In genomic region chr4:153156263-153156662, GRCh38 we compare ENCODE assay signal across 10 cellular contexts. TPM values are rescaled to one million over a fixed set of nuclear protein-coding genes. Genes with fewer than 3 reads are reported as not detected.
DNase-seq lines count a peak whose midpoint lies in the region; ATAC-seq and TF ChIP-seq lines count a peak whose summit lies in the region.
"Had no signal": no experiment of that assay in that cellular context is flagged by ENCODE, and none has a peak within 500 bp of the region (broad histone marks: within the 10 kb centered on the region; RNA-seq: fewer than 3 reads in every experiment).

No MANE protein-coding gene starts in this region.

- CTCF ChIA-PET in activated B cell treated with CpG ODN at 0.5 μM for 24 hours (lab: Charles Lee) = interaction anchor here (1.7 to 2.5 kb wide), 2 partner anchors 10 to 13 kb away, joined by 5 to 14 read pairs; no protein-coding TSS in a partner anchor
- CTCF ChIA-PET in MCF 10A (lab: Yijun Ruan, JAX) = interaction anchor here (1.1 kb wide), 2 partner anchors 13 to 106 kb away, joined by 3 read pairs; no protein-coding TSS in a partner anchor

- intact Hi-C loops in activated B cell treated with CpG ODN at 0.5 μM for 24 hours (cut with micrococcal nuclease) (no loop called here), MCF 10A (cut with micrococcal nuclease) (no loop called here)

- H3K9me3 ChIP-seq in HUES48 (ENCODE audit: control insufficient read depth, insufficient read depth, low read length) = no peaks in the 10 kb centered on the region

- BruUV-seq in MCF 10A (replicated peaks; lab: Mats Ljungman, UMichigan) = no TSS peak

- H3K27me3 ChIP-seq in HUES48 (ENCODE audit: control insufficient read depth, insufficient read depth, low read length) = peaks cover 64% of the 10 kb centered on the region

- DNase-seq in ELR (ENCODE audit: low read depth) (peak; percentile 25), activated B cell treated with CpG ODN at 0.5 μM for 24 hours (no peak), iPS-NIHi7 (ENCODE audit: extremely low spot score) (peak; percentile 51), kidney tubule cell (ENCODE audit: low spot score) (no peak), GM19238 (ENCODE audit: insufficient read length, low spot score) (no peak), MCF 10A (ENCODE audit: unreplicated experiment) (no peak)
- DNase-seq in stimulated activated CD8-positive, alpha-beta memory T cell treated with anti-CD3 and anti-CD28 coated beads, Interleukin-4, amount 100 ng/mL, for 48 hours = no peak
- DNase-seq: NCI-H187 treated with DMSO at 0.1 percent for 48 hours had no signal

- peaks cover 32% of the 10 kb centered on the region for H3K4me1 ChIP-seq in HUES48 (ENCODE audit: control insufficient read depth, insufficient read depth, low read length)

- H3K36me3 ChIP-seq in HUES48 (ENCODE audit: control insufficient read depth, insufficient read depth, low read length) = no peaks in the 10 kb centered on the region

- H3K4me3 Mint-ChIP-seq in activated B cell treated with CpG ODN at 0.5 μM for 24 hours (peak overlapping the region; percentile 17), MCF 10A (ENCODE audit: unreplicated experiment) (no peak overlapping the region)

- H3K27ac Mint-ChIP-seq in activated B cell treated with CpG ODN at 0.5 μM for 24 hours = no peak overlapping the region
- H3K27ac Mint-ChIP-seq in MCF 10A (ENCODE audit: low read depth, unreplicated experiment) = no peak overlapping the region

- H3K9me3 Mint-ChIP-seq in activated B cell treated with CpG ODN at 0.5 μM for 24 hours = no peaks in the 10 kb centered on the region
- no peaks in the 10 kb centered on the region for H3K9me3 Mint-ChIP-seq in MCF 10A (ENCODE audit: unreplicated experiment)

- H3K4me1 Mint-ChIP-seq in activated B cell treated with CpG ODN at 0.5 μM for 24 hours (peaks cover 29% of the 10 kb centered on the region), MCF 10A (ENCODE audit: insufficient read depth, unreplicated experiment) (peaks cover 7% of the 10 kb centered on the region)

- no peak overlapping the region for H3K27ac ChIP-seq in HUES48 (ENCODE audit: low read depth, low read length)

- peaks cover 27% of the 10 kb centered on the region for H3K27me3 Mint-ChIP-seq in activated B cell treated with CpG ODN at 0.5 μM for 24 hours
- H3K27me3 Mint-ChIP-seq in MCF 10A (ENCODE audit: insufficient read depth, unreplicated experiment) = peaks cover 18% of the 10 kb centered on the region

- TF ChIP-seq CTCF in activated B cell treated with CpG ODN at 0.5 μM for 24 hours (IDR thresholded peaks at IDR 0.05) (no peak), MCF 10A (IDR thresholded peaks at IDR 0.05; ENCODE audit: unreplicated experiment) (no peak)

- H3K4me3 ChIP-seq in HUES48 (ENCODE audit: low read depth, low read length) = 0 out of 2 replicates have a peak overlapping the region, but pooled peaks have one; percentile 2
- H3K4me3 ChIP-seq: lung had no signal

- no peak for ATAC-seq in activated B cell treated with CpG ODN at 0.5 μM for 24 hours (ENCODE audit: low read depth)

- POLR2A ChIA-PET in activated B cell treated with CpG ODN at 0.5 μM for 24 hours (lab: Charles Lee) = no interaction called here
- POLR2A ChIA-PET in MCF 10A (lab: Yijun Ruan, JAX) = interaction anchor here (0.6 to 0.9 kb wide), 5 partner anchors 12 to 290 kb away, joined by 3 to 6 read pairs (median 3); no protein-coding TSS in a partner anchor

- H3K9ac ChIP-seq in HUES48 (ENCODE audit: low read depth, low read length) = no peak overlapping the region

- H3K36me3 Mint-ChIP-seq in activated B cell treated with CpG ODN at 0.5 μM for 24 hours (ENCODE audit: low read depth) (no peaks in the 10 kb centered on the region), MCF 10A (ENCODE audit: insufficient read depth, unreplicated experiment) (no peaks in the 10 kb centered on the region)

RNA-seq across cellular contexts. Expression of gene TRIM2, which starts 48.0 kb away (rescaled TPM):
- 5.1 and 5.5 TPM in 2 replicates for total RNA-seq in activated B cell treated with CpG ODN at 0.5 μM for 24 hours
- total RNA-seq in MCF 10A (2022) = 33.0 and 37.2 TPM in 2 replicates

Comparison
In these comparisons a context has a peak if more than half of its experiments do, and no peak if none do; other contexts are left out.
1. DNase-seq: peak in ELR (single experiment) and iPS-NIHi7 (single experiment); none in activated B cell treated with CpG ODN at 0.5 μM for 24 hours (single experiment), kidney tubule cell (single experiment), GM19238 (single experiment), MCF 10A (single experiment) and stimulated activated CD8-positive, alpha-beta memory T cell treated with anti-CD3 and anti-CD28 coated beads, Interleukin-4, amount 100 ng/mL, for 48 hours (single experiment).